ENCODE assay signal across 1 cellular context in the genomic region with DNA sequence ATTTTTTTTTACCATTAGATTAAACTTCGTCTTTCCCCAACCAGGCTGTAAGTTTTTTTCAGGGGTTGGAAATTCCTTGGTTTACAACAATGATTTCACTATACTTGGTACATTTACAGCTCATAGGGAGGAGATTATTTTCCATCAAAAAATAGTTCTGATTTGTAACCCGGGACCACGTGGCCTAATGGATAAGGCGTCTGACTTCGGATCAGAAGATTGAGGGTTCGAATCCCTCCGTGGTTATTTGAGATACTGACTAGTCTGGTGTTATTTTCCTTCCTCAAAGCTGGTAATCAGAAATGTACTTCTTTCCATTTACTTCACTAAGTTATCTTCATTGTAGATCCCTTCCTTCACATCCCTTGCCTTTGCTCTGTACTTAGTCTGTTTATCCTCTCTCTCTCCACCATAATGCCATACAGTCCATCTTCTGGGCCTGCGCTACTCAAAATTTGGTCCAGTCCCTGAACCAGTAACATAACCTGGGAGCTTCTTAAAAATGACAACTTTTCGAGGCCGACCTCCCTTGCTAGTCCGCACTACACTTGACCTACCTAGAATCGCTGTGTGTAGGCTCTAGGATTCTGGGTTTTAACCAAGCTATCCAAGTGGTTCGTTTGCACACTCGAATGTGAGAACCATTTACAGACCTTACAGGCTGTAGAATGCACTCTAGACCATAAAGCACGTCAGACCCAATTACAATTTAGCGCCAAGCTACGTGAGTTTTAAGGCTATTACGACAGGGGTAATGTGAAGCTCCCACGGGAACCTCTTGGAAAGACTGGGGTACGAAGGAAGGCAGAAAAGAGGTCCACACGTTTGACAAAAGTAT.
A peak's percentile ranks its signal among the peaks of the same experiment; 100 is the strongest.
TF ChIP-seq lines count a peak whose summit lies in the region.

No MANE protein-coding gene starts in this region.

TF ChIP-seq in K562, 482 proteins besides CTCF, POLR2A, EP300 and RAD21 (continued from another document and continues in another):
- TF ChIP-seq, protein P1, sequence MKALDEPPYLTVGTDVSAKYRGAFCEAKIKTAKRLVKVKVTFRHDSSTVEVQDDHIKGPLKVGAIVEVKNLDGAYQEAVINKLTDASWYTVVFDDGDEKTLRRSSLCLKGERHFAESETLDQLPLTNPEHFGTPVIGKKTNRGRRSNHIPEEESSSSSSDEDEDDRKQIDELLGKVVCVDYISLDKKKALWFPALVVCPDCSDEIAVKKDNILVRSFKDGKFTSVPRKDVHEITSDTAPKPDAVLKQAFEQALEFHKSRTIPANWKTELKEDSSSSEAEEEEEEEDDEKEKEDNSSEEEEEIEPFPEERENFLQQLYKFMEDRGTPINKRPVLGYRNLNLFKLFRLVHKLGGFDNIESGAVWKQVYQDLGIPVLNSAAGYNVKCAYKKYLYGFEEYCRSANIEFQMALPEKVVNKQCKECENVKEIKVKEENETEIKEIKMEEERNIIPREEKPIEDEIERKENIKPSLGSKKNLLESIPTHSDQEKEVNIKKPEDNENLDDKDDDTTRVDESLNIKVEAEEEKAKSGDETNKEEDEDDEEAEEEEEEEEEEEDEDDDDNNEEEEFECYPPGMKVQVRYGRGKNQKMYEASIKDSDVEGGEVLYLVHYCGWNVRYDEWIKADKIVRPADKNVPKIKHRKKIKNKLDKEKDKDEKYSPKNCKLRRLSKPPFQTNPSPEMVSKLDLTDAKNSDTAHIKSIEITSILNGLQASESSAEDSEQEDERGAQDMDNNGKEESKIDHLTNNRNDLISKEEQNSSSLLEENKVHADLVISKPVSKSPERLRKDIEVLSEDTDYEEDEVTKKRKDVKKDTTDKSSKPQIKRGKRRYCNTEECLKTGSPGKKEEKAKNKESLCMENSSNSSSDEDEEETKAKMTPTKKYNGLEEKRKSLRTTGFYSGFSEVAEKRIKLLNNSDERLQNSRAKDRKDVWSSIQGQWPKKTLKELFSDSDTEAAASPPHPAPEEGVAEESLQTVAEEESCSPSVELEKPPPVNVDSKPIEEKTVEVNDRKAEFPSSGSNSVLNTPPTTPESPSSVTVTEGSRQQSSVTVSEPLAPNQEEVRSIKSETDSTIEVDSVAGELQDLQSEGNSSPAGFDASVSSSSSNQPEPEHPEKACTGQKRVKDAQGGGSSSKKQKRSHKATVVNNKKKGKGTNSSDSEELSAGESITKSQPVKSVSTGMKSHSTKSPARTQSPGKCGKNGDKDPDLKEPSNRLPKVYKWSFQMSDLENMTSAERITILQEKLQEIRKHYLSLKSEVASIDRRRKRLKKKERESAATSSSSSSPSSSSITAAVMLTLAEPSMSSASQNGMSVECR (CRISPR knock-in tag; IDR thresholded peaks at IDR 0.05): no peak; the same call in none of the 2 replicates
- TF ChIP-seq HDAC6 (IDR thresholded peaks at IDR 0.05; ENCODE audit: low read depth, low read length) (no peak), TAF7 (tag; IDR thresholded peaks at IDR 0.05) (peak; percentile 46; the same call in 1 of the 2 replicates), FOXJ2 (tag; IDR thresholded peaks at IDR 0.05) (no peak; the same call in 1 of the 2 replicates), CSDE1 (IDR thresholded peaks at IDR 0.05) (peak in 1 of 2 experiments; percentile 86; a peak in 2 of 4 replicates), ETV1 (tag; conservative IDR thresholded peaks at IDR 0.05; ENCODE audit: low read depth) (no peak), POLR3G (IDR thresholded peaks at IDR 0.05; ENCODE audit: extremely low read depth, insufficient read length, insufficient replicate concordance) (peak; percentile 54), SMARCE1 (IDR thresholded peaks at IDR 0.05) (no peak; the same call in 1 of the 2 replicates), DDX20 (tag; IDR thresholded peaks at IDR 0.05; ENCODE audit: low read depth) (no peak), ZNF12 (CRISPR knock-in tag; IDR thresholded peaks at IDR 0.05) (no peak), ZNF551 (CRISPR knock-in tag; IDR thresholded peaks at IDR 0.05) (no peak), TGIF2 (CRISPR knock-in tag; IDR thresholded peaks at IDR 0.05) (peak; percentile 37; the same call in 1 of the 2 replicates), ZBTB7A (IDR thresholded peaks at IDR 0.05; ENCODE audit: borderline replicate concordance, control insufficient read depth, low read depth, low read length) (no peak), ZNF197 (CRISPR knock-in tag; IDR thresholded peaks at IDR 0.05; ENCODE audit: low read depth) (peak; percentile 87; the same call in 1 of the 2 replicates), ZNF124 (CRISPR knock-in tag; IDR thresholded peaks at IDR 0.05) (no peak), MCM7 (IDR thresholded peaks at IDR 0.05) (no peak), POU5F1 (IDR thresholded peaks at IDR 0.05; ENCODE audit: borderline replicate concordance, low read depth, low read length, partially characterized antibody) (no peak), POLR2AphosphoS2 (IDR thresholded peaks at IDR 0.05; ENCODE audit: low read length) (no peak)
- TF ChIP-seq, protein P2, sequence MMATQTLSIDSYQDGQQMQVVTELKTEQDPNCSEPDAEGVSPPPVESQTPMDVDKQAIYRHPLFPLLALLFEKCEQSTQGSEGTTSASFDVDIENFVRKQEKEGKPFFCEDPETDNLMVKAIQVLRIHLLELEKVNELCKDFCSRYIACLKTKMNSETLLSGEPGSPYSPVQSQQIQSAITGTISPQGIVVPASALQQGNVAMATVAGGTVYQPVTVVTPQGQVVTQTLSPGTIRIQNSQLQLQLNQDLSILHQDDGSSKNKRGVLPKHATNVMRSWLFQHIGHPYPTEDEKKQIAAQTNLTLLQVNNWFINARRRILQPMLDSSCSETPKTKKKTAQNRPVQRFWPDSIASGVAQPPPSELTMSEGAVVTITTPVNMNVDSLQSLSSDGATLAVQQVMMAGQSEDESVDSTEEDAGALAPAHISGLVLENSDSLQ (IDR thresholded peaks at IDR 0.05): no peak
- TF ChIP-seq, protein P3, sequence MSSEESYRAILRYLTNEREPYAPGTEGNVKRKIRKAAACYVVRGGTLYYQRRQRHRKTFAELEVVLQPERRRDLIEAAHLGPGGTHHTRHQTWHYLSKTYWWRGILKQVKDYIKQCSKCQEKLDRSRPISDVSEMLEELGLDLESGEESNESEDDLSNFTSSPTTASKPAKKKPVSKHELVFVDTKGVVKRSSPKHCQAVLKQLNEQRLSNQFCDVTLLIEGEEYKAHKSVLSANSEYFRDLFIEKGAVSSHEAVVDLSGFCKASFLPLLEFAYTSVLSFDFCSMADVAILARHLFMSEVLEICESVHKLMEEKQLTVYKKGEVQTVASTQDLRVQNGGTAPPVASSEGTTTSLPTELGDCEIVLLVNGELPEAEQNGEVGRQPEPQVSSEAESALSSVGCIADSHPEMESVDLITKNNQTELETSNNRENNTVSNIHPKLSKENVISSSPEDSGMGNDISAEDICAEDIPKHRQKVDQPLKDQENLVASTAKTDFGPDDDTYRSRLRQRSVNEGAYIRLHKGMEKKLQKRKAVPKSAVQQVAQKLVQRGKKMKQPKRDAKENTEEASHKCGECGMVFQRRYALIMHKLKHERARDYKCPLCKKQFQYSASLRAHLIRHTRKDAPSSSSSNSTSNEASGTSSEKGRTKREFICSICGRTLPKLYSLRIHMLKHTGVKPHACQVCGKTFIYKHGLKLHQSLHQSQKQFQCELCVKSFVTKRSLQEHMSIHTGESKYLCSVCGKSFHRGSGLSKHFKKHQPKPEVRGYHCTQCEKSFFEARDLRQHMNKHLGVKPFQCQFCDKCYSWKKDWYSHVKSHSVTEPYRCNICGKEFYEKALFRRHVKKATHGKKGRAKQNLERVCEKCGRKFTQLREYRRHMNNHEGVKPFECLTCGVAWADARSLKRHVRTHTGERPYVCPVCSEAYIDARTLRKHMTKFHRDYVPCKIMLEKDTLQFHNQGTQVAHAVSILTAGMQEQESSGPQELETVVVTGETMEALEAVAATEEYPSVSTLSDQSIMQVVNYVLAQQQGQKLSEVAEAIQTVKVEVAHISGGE (CRISPR knock-in tag; IDR thresholded peaks at IDR 0.05): no peak
- TF ChIP-seq, protein P4, sequence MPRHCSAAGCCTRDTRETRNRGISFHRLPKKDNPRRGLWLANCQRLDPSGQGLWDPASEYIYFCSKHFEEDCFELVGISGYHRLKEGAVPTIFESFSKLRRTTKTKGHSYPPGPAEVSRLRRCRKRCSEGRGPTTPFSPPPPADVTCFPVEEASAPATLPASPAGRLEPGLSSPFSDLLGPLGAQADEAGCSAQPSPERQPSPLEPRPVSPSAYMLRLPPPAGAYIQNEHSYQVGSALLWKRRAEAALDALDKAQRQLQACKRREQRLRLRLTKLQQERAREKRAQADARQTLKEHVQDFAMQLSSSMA (CRISPR knock-in tag; IDR thresholded peaks at IDR 0.05): no peak
- TF ChIP-seq, protein P5, sequence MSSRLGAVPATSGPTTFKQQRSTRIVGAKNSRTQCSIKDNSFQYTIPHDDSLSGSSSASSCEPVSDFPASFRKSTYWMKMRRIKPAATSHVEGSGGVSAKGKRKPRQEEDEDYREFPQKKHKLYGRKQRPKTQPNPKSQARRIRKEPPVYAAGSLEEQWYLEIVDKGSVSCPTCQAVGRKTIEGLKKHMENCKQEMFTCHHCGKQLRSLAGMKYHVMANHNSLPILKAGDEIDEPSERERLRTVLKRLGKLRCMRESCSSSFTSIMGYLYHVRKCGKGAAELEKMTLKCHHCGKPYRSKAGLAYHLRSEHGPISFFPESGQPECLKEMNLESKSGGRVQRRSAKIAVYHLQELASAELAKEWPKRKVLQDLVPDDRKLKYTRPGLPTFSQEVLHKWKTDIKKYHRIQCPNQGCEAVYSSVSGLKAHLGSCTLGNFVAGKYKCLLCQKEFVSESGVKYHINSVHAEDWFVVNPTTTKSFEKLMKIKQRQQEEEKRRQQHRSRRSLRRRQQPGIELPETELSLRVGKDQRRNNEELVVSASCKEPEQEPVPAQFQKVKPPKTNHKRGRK (tag; IDR thresholded peaks at IDR 0.05): no peak
- TF ChIP-seq, protein P6, sequence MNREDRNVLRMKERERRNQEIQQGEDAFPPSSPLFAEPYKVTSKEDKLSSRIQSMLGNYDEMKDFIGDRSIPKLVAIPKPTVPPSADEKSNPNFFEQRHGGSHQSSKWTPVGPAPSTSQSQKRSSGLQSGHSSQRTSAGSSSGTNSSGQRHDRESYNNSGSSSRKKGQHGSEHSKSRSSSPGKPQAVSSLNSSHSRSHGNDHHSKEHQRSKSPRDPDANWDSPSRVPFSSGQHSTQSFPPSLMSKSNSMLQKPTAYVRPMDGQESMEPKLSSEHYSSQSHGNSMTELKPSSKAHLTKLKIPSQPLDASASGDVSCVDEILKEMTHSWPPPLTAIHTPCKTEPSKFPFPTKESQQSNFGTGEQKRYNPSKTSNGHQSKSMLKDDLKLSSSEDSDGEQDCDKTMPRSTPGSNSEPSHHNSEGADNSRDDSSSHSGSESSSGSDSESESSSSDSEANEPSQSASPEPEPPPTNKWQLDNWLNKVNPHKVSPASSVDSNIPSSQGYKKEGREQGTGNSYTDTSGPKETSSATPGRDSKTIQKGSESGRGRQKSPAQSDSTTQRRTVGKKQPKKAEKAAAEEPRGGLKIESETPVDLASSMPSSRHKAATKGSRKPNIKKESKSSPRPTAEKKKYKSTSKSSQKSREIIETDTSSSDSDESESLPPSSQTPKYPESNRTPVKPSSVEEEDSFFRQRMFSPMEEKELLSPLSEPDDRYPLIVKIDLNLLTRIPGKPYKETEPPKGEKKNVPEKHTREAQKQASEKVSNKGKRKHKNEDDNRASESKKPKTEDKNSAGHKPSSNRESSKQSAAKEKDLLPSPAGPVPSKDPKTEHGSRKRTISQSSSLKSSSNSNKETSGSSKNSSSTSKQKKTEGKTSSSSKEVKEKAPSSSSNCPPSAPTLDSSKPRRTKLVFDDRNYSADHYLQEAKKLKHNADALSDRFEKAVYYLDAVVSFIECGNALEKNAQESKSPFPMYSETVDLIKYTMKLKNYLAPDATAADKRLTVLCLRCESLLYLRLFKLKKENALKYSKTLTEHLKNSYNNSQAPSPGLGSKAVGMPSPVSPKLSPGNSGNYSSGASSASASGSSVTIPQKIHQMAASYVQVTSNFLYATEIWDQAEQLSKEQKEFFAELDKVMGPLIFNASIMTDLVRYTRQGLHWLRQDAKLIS (CRISPR knock-in tag; IDR thresholded peaks at IDR 0.05): no peak; the same call in 1 of the 2 replicates
- TF ChIP-seq, protein P7, sequence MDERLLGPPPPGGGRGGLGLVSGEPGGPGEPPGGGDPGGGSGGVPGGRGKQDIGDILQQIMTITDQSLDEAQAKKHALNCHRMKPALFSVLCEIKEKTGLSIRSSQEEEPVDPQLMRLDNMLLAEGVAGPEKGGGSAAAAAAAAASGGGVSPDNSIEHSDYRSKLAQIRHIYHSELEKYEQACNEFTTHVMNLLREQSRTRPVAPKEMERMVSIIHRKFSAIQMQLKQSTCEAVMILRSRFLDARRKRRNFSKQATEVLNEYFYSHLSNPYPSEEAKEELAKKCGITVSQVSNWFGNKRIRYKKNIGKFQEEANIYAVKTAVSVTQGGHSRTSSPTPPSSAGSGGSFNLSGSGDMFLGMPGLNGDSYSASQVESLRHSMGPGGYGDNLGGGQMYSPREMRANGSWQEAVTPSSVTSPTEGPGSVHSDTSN (CRISPR knock-in tag; IDR thresholded peaks at IDR 0.05; ENCODE audit: low read depth): no peak
- TF ChIP-seq, protein P7 (tag; conservative IDR thresholded peaks at IDR 0.05; ENCODE audit: low read depth): no peak
- TF ChIP-seq, protein P8, sequence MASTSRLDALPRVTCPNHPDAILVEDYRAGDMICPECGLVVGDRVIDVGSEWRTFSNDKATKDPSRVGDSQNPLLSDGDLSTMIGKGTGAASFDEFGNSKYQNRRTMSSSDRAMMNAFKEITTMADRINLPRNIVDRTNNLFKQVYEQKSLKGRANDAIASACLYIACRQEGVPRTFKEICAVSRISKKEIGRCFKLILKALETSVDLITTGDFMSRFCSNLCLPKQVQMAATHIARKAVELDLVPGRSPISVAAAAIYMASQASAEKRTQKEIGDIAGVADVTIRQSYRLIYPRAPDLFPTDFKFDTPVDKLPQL (IDR thresholded peaks at IDR 0.05; ENCODE audit: extremely low read depth, insufficient read length): no peak
- TF ChIP-seq, protein P9, sequence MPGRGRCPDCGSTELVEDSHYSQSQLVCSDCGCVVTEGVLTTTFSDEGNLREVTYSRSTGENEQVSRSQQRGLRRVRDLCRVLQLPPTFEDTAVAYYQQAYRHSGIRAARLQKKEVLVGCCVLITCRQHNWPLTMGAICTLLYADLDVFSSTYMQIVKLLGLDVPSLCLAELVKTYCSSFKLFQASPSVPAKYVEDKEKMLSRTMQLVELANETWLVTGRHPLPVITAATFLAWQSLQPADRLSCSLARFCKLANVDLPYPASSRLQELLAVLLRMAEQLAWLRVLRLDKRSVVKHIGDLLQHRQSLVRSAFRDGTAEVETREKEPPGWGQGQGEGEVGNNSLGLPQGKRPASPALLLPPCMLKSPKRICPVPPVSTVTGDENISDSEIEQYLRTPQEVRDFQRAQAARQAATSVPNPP (IDR thresholded peaks at IDR 0.05; ENCODE audit: borderline replicate concordance, insufficient read depth, insufficient read length): no peak
- TF ChIP-seq, protein P10, sequence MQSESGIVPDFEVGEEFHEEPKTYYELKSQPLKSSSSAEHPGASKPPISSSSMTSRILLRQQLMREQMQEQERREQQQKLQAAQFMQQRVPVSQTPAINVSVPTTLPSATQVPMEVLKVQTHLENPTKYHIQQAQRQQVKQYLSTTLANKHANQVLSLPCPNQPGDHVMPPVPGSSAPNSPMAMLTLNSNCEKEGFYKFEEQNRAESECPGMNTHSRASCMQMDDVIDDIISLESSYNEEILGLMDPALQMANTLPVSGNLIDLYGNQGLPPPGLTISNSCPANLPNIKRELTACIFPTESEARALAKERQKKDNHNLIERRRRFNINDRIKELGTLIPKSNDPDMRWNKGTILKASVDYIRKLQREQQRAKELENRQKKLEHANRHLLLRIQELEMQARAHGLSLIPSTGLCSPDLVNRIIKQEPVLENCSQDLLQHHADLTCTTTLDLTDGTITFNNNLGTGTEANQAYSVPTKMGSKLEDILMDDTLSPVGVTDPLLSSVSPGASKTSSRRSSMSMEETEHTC (IDR thresholded peaks at IDR 0.05): no peak
